12 cellular contexts compared by ENCODE assay signal in the genomic region with DNA sequence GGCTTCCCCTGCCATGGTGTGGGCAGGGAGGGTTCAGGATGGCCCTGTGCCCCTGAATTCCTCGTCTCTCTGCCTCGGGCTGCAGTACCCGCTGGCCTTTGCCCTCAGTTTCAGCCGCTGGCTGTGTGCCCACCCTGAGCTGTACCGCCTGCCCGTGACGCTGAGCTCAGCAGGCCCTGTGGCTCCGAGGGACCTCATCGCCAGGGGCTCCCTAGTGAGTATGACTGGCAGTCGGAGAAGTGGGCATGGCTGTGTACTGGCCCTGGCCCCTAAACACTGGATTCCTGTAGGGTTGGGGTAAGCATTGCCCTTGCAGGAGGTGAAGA.
"Had no signal": no experiment of that assay in that cellular context is flagged by ENCODE, and none has a peak within 500 bp of the region (broad histone marks: within the 10 kb centered on the region; RNA-seq: fewer than 3 reads in every experiment).

No MANE protein-coding gene starts in this region.

- H3K36me3 ChIP-seq: suprapubic skin, thyroid gland had no signal

- H3K27me3 ChIP-seq: esophagus squamous epithelium, gastroesophageal sphincter, hepatocyte, right atrium auricular region, suprapubic skin, thyroid gland had no signal

- DNase-seq: central memory CD4-positive, alpha-beta T cell; effector CD4-positive, alpha-beta T cell; esophagus squamous epithelium; lower lobe of right lung; midbrain; stimulated activated naive CD4-positive, alpha-beta T cell treated with Interleukin-2 at 50 U/mL for 16 hours had no signal

- H3K4me1 ChIP-seq: esophagus squamous epithelium, lower lobe of right lung, right atrium auricular region, suprapubic skin, thyroid gland had no signal

- H3K9me3 ChIP-seq: esophagus squamous epithelium, gastroesophageal sphincter, lower lobe of right lung, right atrium auricular region, suprapubic skin, thyroid gland had no signal

- H3K27ac ChIP-seq: coronary artery, esophagus squamous epithelium, gastroesophageal sphincter, hepatocyte, lower lobe of right lung, right atrium auricular region, suprapubic skin, thyroid gland had no signal

- H3K4me3 ChIP-seq: coronary artery, esophagus squamous epithelium, gastroesophageal sphincter, hepatocyte, lower lobe of right lung, right atrium auricular region, suprapubic skin, thyroid gland had no signal

- H3K4me2 ChIP-seq: hepatocyte had no signal

- ATAC-seq: gastroesophageal sphincter had no signal

- H2AFZ ChIP-seq: hepatocyte had no signal
